In the genomic region with DNA sequence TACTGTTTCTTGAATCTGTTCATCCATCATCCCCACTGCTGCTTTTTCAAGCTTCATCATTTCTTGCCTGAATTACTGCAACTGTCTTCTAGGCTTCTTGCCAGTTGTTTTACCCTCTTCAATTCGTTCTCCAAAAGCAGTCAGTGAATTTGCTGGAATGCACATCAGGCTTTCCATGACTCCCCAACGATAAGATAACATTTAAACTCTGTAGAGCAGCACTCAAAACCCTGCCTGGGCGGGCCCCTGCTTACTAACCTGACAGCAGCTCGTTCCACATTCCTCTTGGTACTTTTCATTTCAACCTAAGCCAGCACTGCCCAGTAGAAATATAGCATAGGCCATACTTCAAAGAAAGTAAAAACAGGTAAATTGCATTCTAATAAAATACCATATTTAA, we compare ENCODE assay signal across 30 cellular contexts.
"Had no signal": no experiment of that assay in that cellular context is flagged by ENCODE, and none has a peak within 500 bp of the region (broad histone marks: within the 10 kb centered on the region; RNA-seq: fewer than 3 reads in every experiment).

No MANE protein-coding gene starts in this region.

- H3K36me3 ChIP-seq: brain microvascular endothelial cell, colonic mucosa, esophagus muscularis mucosa, gastrocnemius medialis, heart left ventricle, WERI-Rb-1 had no signal

- H3K4me1 ChIP-seq: colonic mucosa, foreskin keratinocyte, gastrocnemius medialis, heart left ventricle had no signal

- DNase-seq: activated B cell treated with CpG ODN at 0.5 μM for 24 hours; activated CD4-positive, alpha-beta T cell treated with anti-CD3 and anti-CD28 coated beads for 48 hours; activated CD4-positive, alpha-beta T cell treated with anti-CD3 and anti-CD28 coated beads, Interleukin-2, amount 50 U/mL, for 1 hour; activated CD4-positive, alpha-beta T cell treated with anti-CD3 and anti-CD28 coated beads, Interleukin-2, amount 50 U/mL, for 48 hours; activated CD8-positive, alpha-beta memory T cell treated with anti-CD3 and anti-CD28 coated beads for 24 hours; activated CD8-positive, alpha-beta T cell treated with anti-CD3 and anti-CD28 coated beads for 36 hours; activated effector memory CD4-positive, alpha-beta T cell treated with Interleukin-2 at 50 U/mL for 16 hours; activated gamma-delta T cell treated with Interleukin-2 at 50 U/mL for 16 hours; activated naive CD4-positive, alpha-beta T cell treated with anti-CD3 and anti-CD28 coated beads, Interleukin-2, amount 50 U/mL, for 16 hours; activated naive CD4-positive, alpha-beta T cell treated with Interleukin-2 at 50 U/mL for 16 hours; activated T-cell treated with anti-CD3 and anti-CD28 coated beads, Interleukin-2, amount 50 U/mL, for 4 hours; amniotic stem cell; anterior cingulate cortex; brain microvascular endothelial cell; central memory CD4-positive, alpha-beta T cell; cerebellar nuclear complex; colonic mucosa; dorsolateral prefrontal cortex; effector memory CD4-positive, alpha-beta T cell; endodermal cell; erythroblast; gastrocnemius medialis; glutamatergic neuron; heart left ventricle; T-cell; T-helper 9 cell; WERI-Rb-1 had no signal

- ATAC-seq: activated CD8-positive, alpha-beta T cell treated with anti-CD3 and anti-CD28 coated beads for 36 hours; activated T-cell treated with anti-CD3 and anti-CD28 coated beads, Interleukin-2, amount 50 U/mL, for 4 hours; activated T-helper 17 cell treated with anti-CD3 and anti-CD28 coated beads, Interleukin-2, amount 50 U/mL, for 72 hours; foreskin keratinocyte; gastrocnemius medialis; heart left ventricle; T-cell had no signal

- H3K27me3 ChIP-seq: brain microvascular endothelial cell, colonic mucosa, dorsolateral prefrontal cortex, esophagus muscularis mucosa, foreskin keratinocyte, gastrocnemius medialis, heart left ventricle had no signal

- H3K27ac ChIP-seq: brain microvascular endothelial cell, colonic mucosa, dorsolateral prefrontal cortex, esophagus muscularis mucosa, foreskin keratinocyte, gastrocnemius medialis, heart left ventricle, WERI-Rb-1 had no signal

- H3K9me3 ChIP-seq: colonic mucosa, gastrocnemius medialis had no signal

- H3K4me3 ChIP-seq: colonic mucosa, dorsolateral prefrontal cortex, esophagus muscularis mucosa, gastrocnemius medialis, heart left ventricle had no signal
